ENCODE assay signal across 7 cellular contexts in genomic region chr7:82443044-82443800, GRCh38. TPM values are rescaled to one million over a fixed set of nuclear protein-coding genes. Genes with fewer than 3 reads are reported as not detected.
DNase-seq lines count a peak whose midpoint lies in the region; ATAC-seq and TF ChIP-seq lines count a peak whose summit lies in the region.

CACNA2D1 (minus strand) TSS chr7:82443777.

- CTCF ChIA-PET in WTC11 (lab: Charles Lee), result interaction anchor here (1.5 kb wide), 1 partner anchor 38 kb away, joined by 6 read pairs; no protein-coding TSS in a partner anchor

- H3K4me1 Mint-ChIP-seq in WTC11 (peaks cover 44% of the 10 kb centered on the region), nephron progenitor cell (peaks cover 42% of the 10 kb centered on the region)

- peaks cover 20% of the 10 kb centered on the region for H3K27me3 ChIP-seq in foreskin keratinocyte

- no peak within 1 kb of the TSS for H3K27ac ChIP-seq in foreskin keratinocyte

- TF ChIP-seq CTCF in WTC11 (IDR thresholded peaks at IDR 0.05), result no peak
- TF ChIP-seq CTCF in foreskin keratinocyte (conservative IDR thresholded peaks at IDR 0.05), result no peak
- no peak for TF ChIP-seq CTCF in nephron progenitor cell (IDR thresholded peaks at IDR 0.05)

- no peaks in the 10 kb centered on the region for H3K36me3 Mint-ChIP-seq in WTC11
- no peaks in the 10 kb centered on the region for H3K36me3 Mint-ChIP-seq in nephron progenitor cell (ENCODE audit: low read depth)

- DNase-seq in ELF-1 (ENCODE audit: low read depth, low spot score) (peak; percentile 55), WTC11 (ENCODE audit: low spot score) (peak; percentile 63), foreskin keratinocyte (peak in 1 of 2 donors; percentile 17), nephron progenitor cell (peak; percentile 72), DMS79 (lab: John Stamatoyannopoulos, UW) (no peak)

- no peaks in the 10 kb centered on the region for H3K9me3 Mint-ChIP-seq in WTC11
- H3K9me3 Mint-ChIP-seq in nephron progenitor cell, result no peaks in the 10 kb centered on the region

- ATAC-seq in HG03354 (IDR thresholded peaks at IDR 0.05; ENCODE audit: poor library complexity, severe bottlenecking, unreplicated experiment), result peak; percentile 52
- ATAC-seq in WTC11, result peak; percentile 14
- ATAC-seq in foreskin keratinocyte, result peak; percentile 57
- ATAC-seq in GM21515 (IDR thresholded peaks at IDR 0.05; ENCODE audit: unreplicated experiment), result no peak

- H3K27ac Mint-ChIP-seq in WTC11, result peak within 1 kb of the TSS; percentile 96
- peak within 1 kb of the TSS; percentile 77 for H3K27ac Mint-ChIP-seq in nephron progenitor cell

- POLR2A ChIA-PET in WTC11 (lab: Charles Lee), result no interaction called here

- H3K4me3 Mint-ChIP-seq in WTC11, result peak within 1 kb of the TSS; percentile 96
- peak within 1 kb of the TSS; percentile 95 for H3K4me3 Mint-ChIP-seq in nephron progenitor cell

- H3K27me3 Mint-ChIP-seq in WTC11 (ENCODE audit: low read depth), result peaks cover 11% of the 10 kb centered on the region
- H3K27me3 Mint-ChIP-seq in nephron progenitor cell (ENCODE audit: low read depth, poor library complexity), result peaks cover 22% of the 10 kb centered on the region

- H3K4me1 ChIP-seq in foreskin keratinocyte, result no peaks in the 10 kb centered on the region

TF ChIP-seq in WTC11, 78 proteins besides CTCF, POLR2A, EP300 and RAD21 (continues in another document):
- TF ChIP-seq MYBL2 (CRISPR knock-in tag; IDR thresholded peaks at IDR 0.05) (no peak), HMGXB4 (CRISPR knock-in tag; IDR thresholded peaks at IDR 0.05) (no peak), SMAD4 (CRISPR knock-in tag; IDR thresholded peaks at IDR 0.05) (no peak), NFATC4 (CRISPR knock-in tag; IDR thresholded peaks at IDR 0.05) (no peak), ZNF219 (CRISPR knock-in tag; IDR thresholded peaks at IDR 0.05; ENCODE audit: borderline replicate concordance) (no peak), FOXP1 (CRISPR knock-in tag; IDR thresholded peaks at IDR 0.05; ENCODE audit: borderline replicate concordance) (peak; percentile 82), RORB (CRISPR knock-in tag; IDR thresholded peaks at IDR 0.05) (no peak), IRF2 (CRISPR knock-in tag; IDR thresholded peaks at IDR 0.05; ENCODE audit: borderline replicate concordance, low read depth) (no peak), KAT7 (CRISPR knock-in tag; IDR thresholded peaks at IDR 0.05; ENCODE audit: borderline replicate concordance) (peak; percentile 92; the same call in 1 of the 2 replicates), FOXP4 (CRISPR knock-in tag; IDR thresholded peaks at IDR 0.05) (no peak), ZSCAN18 (CRISPR knock-in tag; IDR thresholded peaks at IDR 0.05) (no peak), ZNF532 (CRISPR knock-in tag; IDR thresholded peaks at IDR 0.05; ENCODE audit: borderline replicate concordance) (no peak), NFE2L1 (CRISPR knock-in tag; IDR thresholded peaks at IDR 0.05) (no peak), ERG (CRISPR knock-in tag; IDR thresholded peaks at IDR 0.05) (no peak), MLX (CRISPR knock-in tag; IDR thresholded peaks at IDR 0.05) (no peak)

RNA-seq across cellular contexts. Expression of gene CACNA2D1, which starts in this region (rescaled TPM):
- total RNA-seq in WTC11 (2021), result 21.9 to 33.3 TPM (median 22.9 TPM) in 3 replicates
- total RNA-seq in foreskin keratinocyte, result 1.6 and 2.3 TPM in 2 replicates
- polyA plus RNA-seq in foreskin keratinocyte, result 0.20 and 0.25 TPM in 2 replicates
